In the genomic region with DNA sequence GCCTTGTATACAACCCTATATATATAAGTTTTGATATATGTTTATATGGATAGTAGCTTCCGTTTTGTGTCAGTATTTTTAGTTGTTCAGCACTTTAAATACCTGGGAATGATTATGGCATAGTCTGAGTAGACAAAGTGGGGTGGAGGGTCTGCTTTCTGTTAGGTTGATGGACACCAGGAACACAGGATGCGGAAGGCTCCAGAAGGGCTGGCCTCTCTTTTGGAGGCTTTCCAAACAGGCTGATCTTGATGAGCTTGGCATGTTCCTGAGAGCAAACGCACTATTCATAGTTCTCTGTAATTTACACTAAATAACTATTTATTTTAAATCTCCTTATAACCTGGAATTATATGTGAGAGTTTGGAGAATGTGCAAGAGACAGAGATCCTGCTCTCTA, we compare ENCODE assay signal across 17 cellular contexts. TPM values are rescaled to one million over a fixed set of nuclear protein-coding genes. Genes with fewer than 3 reads are reported as not detected.
DNase-seq lines count a peak whose midpoint lies in the region; ATAC-seq, FAIRE-seq and TF ChIP-seq lines count a peak whose summit lies in the region.
"Had no signal": no experiment of that assay in that cellular context is flagged by ENCODE, and none has a peak within 500 bp of the region (broad histone marks: within the 10 kb centered on the region; RNA-seq: fewer than 3 reads in every experiment).

No MANE protein-coding gene starts in this region.

- no peaks in the 10 kb centered on the region for H3K27me3 ChIP-seq in heart right ventricle
- H3K27me3 ChIP-seq in Caco-2 (replicated peaks; ENCODE audit: control insufficient read depth, insufficient read depth, low read length), result no peaks in the 10 kb centered on the region
- H3K27me3 ChIP-seq: BE2C had no signal

- H3K4me3 Mint-ChIP-seq in Caco-2 (ENCODE audit: unreplicated experiment) (no peak overlapping the region), osteocyte (ENCODE audit: unreplicated experiment) (no peak overlapping the region)
- H3K4me3 Mint-ChIP-seq: CD8-positive, alpha-beta T cell had no signal

- TSS peak; percentile 1 for BruUV-seq in Caco-2 (replicated peaks; lab: Mats Ljungman, UMichigan)

- H3K27ac Mint-ChIP-seq in Caco-2 (ENCODE audit: unreplicated experiment) (no peak overlapping the region), osteocyte (ENCODE audit: unreplicated experiment) (no peak overlapping the region)
- H3K27ac Mint-ChIP-seq: CD8-positive, alpha-beta T cell had no signal

- DNase-seq in heart right ventricle (no peak), cardiac septum (ENCODE audit: low spot score) (no peak), Caco-2 (no peak), amniotic epithelial cell (ENCODE audit: low read depth) (peak; percentile 16), osteocyte (ENCODE audit: extremely low spot score, unreplicated experiment) (peak; percentile 53), kidney (no peak), NCI-H345 treated with DMSO at 0.1 percent for 48 hours (lab: John Stamatoyannopoulos, UW; ENCODE audit: unreplicated experiment) (no peak)
- DNase-seq: BE2C; CD8-positive, alpha-beta T cell; COR-L47; DND-41; GDM1 had no signal

- intact Hi-C loops in heart right ventricle (cut with DNase I) (no loop called here), cardiac septum (cut with DNase I) (loop anchor here (10.0 kb wide), 1 partner anchor 786 kb away; no protein-coding TSS in a partner anchor), Caco-2 (cut with micrococcal nuclease; ENCODE audit: unreplicated experiment) (loop anchor here (1.0 kb wide), 1 partner anchor 23 kb away; no protein-coding TSS in a partner anchor), kidney (cut with DNase I) (no loop called here)

- H3K9ac ChIP-seq in kidney (ENCODE audit: low read length in 2 of 2), result no peak overlapping the region

- H3K4me1 ChIP-seq in heart right ventricle, result peaks cover 0 to 16% (median 7%) of the 10 kb centered on the region in 9 donors
- no peaks in the 10 kb centered on the region for H3K4me1 ChIP-seq in Caco-2
- no peaks in the 10 kb centered on the region for H3K4me1 ChIP-seq in kidney (ENCODE audit: control insufficient read depth in 1 of 2, insufficient read depth in 1 of 2, low read depth in 1 of 2, low read length in 2 of 2)
- H3K4me1 ChIP-seq: BE2C, HAP-1 had no signal

- H3K36me3 ChIP-seq in heart right ventricle (peaks cover 0 to 60% (median 0%) of the 10 kb centered on the region in 9 donors), Caco-2 (ENCODE audit: control insufficient read depth, insufficient read depth, low read length) (peaks cover 21% of the 10 kb centered on the region), kidney (ENCODE audit: control insufficient read depth in 1 of 2, insufficient read depth in 2 of 2, low read length in 2 of 2) (peaks cover 0 to 2% of the 10 kb centered on the region in 2 donors)
- H3K36me3 ChIP-seq: BE2C, HAP-1 had no signal

- CTCF ChIA-PET in Caco-2 (lab: Charles Lee), result interaction anchor here (2.0 to 2.2 kb wide), 2 partner anchors 12 to 24 kb away, joined by 7 to 14 read pairs; partner anchors contain the start of gene AKR1E2

- H3K27ac ChIP-seq in heart right ventricle (peak overlapping the region in 3 of 10 donors; percentile 2 to 38 (median 25)), kidney (ENCODE audit: low read depth in 2 of 2, low read length in 2 of 2) (no peak overlapping the region)
- H3K27ac ChIP-seq: C4-2B had no signal

- peak in 5 of 8 donors; percentile 32 to 59 (median 52) for ATAC-seq in heart right ventricle
- ATAC-seq: CD8-positive, alpha-beta T cell had no signal

- WGBS in heart right ventricle, 2 donors, result 21 to 34% methylated on average over 3 of the region's 3 CpGs

- no peak for FAIRE-seq in kidney (lab: Jason Lieb, UNC)
- FAIRE-seq: A204.1, GM12892, H1 had no signal

- no peaks in the 10 kb centered on the region for H3K27me3 Mint-ChIP-seq in Caco-2 (ENCODE audit: insufficient read depth, unreplicated experiment)
- H3K27me3 Mint-ChIP-seq in osteocyte (ENCODE audit: unreplicated experiment), result peaks cover 5% of the 10 kb centered on the region

- H3K36me3 Mint-ChIP-seq in Caco-2 (ENCODE audit: insufficient read depth, unreplicated experiment) (peaks cover 61% of the 10 kb centered on the region), osteocyte (ENCODE audit: unreplicated experiment) (no peaks in the 10 kb centered on the region)
- H3K36me3 Mint-ChIP-seq: CD8-positive, alpha-beta T cell had no signal

- no peaks in the 10 kb centered on the region for H3K9me3 ChIP-seq in heart right ventricle
- no peaks in the 10 kb centered on the region for H3K9me3 ChIP-seq in Caco-2
- H3K9me3 ChIP-seq in kidney (ENCODE audit: control insufficient read depth in 1 of 2, low read length in 2 of 2), result no peaks in the 10 kb centered on the region
- H3K9me3 ChIP-seq: BE2C, HAP-1 had no signal

- H3K4me3 ChIP-seq in heart right ventricle, result no peak overlapping the region
- H3K4me3 ChIP-seq in Caco-2 (ENCODE audit: low read depth, low read length), result no peak overlapping the region
- H3K4me3 ChIP-seq in kidney (ENCODE audit: low read length in 2 of 2), result no peak overlapping the region
- H3K4me3 ChIP-seq: HAP-1 had no signal

- no peaks in the 10 kb centered on the region for H3K9me3 Mint-ChIP-seq in Caco-2 (ENCODE audit: unreplicated experiment)
- H3K9me3 Mint-ChIP-seq in osteocyte (ENCODE audit: unreplicated experiment), result no peaks in the 10 kb centered on the region
- H3K9me3 Mint-ChIP-seq: CD8-positive, alpha-beta T cell had no signal

- no peak for TF ChIP-seq CTCF in heart right ventricle (IDR thresholded peaks at IDR 0.05)
- TF ChIP-seq CTCF in Caco-2 (IDR thresholded peaks at IDR 0.05; ENCODE audit: insufficient read depth in 1 of 2, low read depth in 1 of 2, low read length in 1 of 2, severe bottlenecking in 1 of 2, unreplicated experiment in 1 of 2), result no peak
- no peak for TF ChIP-seq CTCF in osteocyte (IDR thresholded peaks at IDR 0.05)
- no peak for TF ChIP-seq CTCF in kidney (IDR thresholded peaks at IDR 0.05; ENCODE audit: borderline replicate concordance, extremely low read depth, insufficient read depth)

- H3K4me1 Mint-ChIP-seq in Caco-2 (ENCODE audit: low read depth, unreplicated experiment) (no peaks in the 10 kb centered on the region), osteocyte (ENCODE audit: unreplicated experiment) (no peaks in the 10 kb centered on the region)

- POLR2A ChIA-PET in Caco-2 (lab: Charles Lee), result no interaction called here

RNA-seq across cellular contexts. Expression of gene AKR1E2, which starts 12.7 kb away (rescaled TPM):
- total RNA-seq in heart right ventricle, result 1 to 10 TPM; 2.0 to 6.5 (median 4.8) TPM
- polyA plus RNA-seq in heart right ventricle, result 1 to 10 TPM; 1.2 to 3.0 TPM
- 7.6 TPM for total RNA-seq in cardiac septum
- 68.3 and 68.5 TPM in 2 replicates for total RNA-seq in Caco-2 (2022)
- 1.7 and 2.5 TPM in 2 replicates for total RNA-seq in osteocyte
- 5.8 TPM for total RNA-seq in kidney
- 1.8 TPM for polyA plus RNA-seq in kidney (ENCODE audit: insufficient read depth, low read depth, low replicate concordance)

Comparison
In these comparisons a context has a peak if more than half of its experiments do, and no peak if none do; other contexts are left out.
1. intact Hi-C loops: an anchor here in cardiac septum (10.0 kb wide) and Caco-2 (1.0 kb wide); none called in heart right ventricle and kidney.
2. DNase-seq: peak in amniotic epithelial cell (single experiment) and osteocyte (single experiment); none in heart right ventricle (0 of 2), cardiac septum (single experiment), Caco-2 (0 of 2), kidney (single experiment) and NCI-H345 treated with DMSO at 0.1 percent for 48 hours (single experiment).